ENCODE assay signal across 8 cellular contexts in genomic region chr5:140174472-140175366, GRCh38. TPM values are rescaled to one million over a fixed set of nuclear protein-coding genes. Genes with fewer than 3 reads are reported as not detected.
DNase-seq lines count a peak whose midpoint lies in the region; ATAC-seq and TF ChIP-seq lines count a peak whose summit lies in the region.

A gene with protein sequence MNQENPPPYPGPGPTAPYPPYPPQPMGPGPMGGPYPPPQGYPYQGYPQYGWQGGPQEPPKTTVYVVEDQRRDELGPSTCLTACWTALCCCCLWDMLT (plus strand): TSS chr5:140175188. CDS start chr5:140194466, 19,278 bp downstream.

- H3K27me3 ChIP-seq in adipocyte (replicated peaks; ENCODE audit: control insufficient read depth, insufficient read depth, low read length) (no peaks in the 10 kb centered on the region), cardiac muscle cell (no peaks in the 10 kb centered on the region), parathyroid adenoma (ENCODE audit: control insufficient read depth, insufficient read depth, low read length) (no peaks in the 10 kb centered on the region), tibial nerve (no peaks in the 10 kb centered on the region)

- DNase-seq in GM12865 (ENCODE audit: low read depth) = peak; percentile 98
- DNase-seq in NCI-H1417 treated with DMSO at 0.1 percent for 48 hours (lab: John Stamatoyannopoulos, UW) = peak; percentile 52
- DNase-seq in SW 1271 (lab: John Stamatoyannopoulos, UW) = peak; percentile 88 to 93
- DNase-seq in adipocyte (ENCODE audit: low read depth) = peak; percentile 98
- peak; percentile 97 to 98 for DNase-seq in cardiac muscle cell (ENCODE audit: low read depth in 1 of 2, low spot score in 1 of 2)
- DNase-seq in tibial nerve (ENCODE audit: low spot score in 2 of 2) = peak; percentile 94 to 96

- peak within 1 kb of the TSS; percentile 94 for H2AFZ ChIP-seq in parathyroid adenoma

- H3K9ac ChIP-seq in adipocyte (ENCODE audit: low read length) = peak within 1 kb of the TSS; percentile 94
- H3K9ac ChIP-seq in parathyroid adenoma = peak within 1 kb of the TSS; percentile 92

- 4% methylated on average over 10 to 23 of the region's 61 CpGs for WGBS in tibial nerve, 2 donors

- peak; percentile 97 to 99 for TF ChIP-seq EP300 in tibial nerve (IDR thresholded peaks at IDR 0.05)

- H3K9me3 ChIP-seq in adipocyte (ENCODE audit: control insufficient read depth, low read length) (no peaks in the 10 kb centered on the region), cardiac muscle cell (ENCODE audit: low read depth) (no peaks in the 10 kb centered on the region), parathyroid adenoma (ENCODE audit: control insufficient read depth, low read length) (no peaks in the 10 kb centered on the region), tibial nerve (no peaks in the 10 kb centered on the region)

- H3K36me3 ChIP-seq in adipocyte (ENCODE audit: control insufficient read depth, insufficient read depth, low read length, severe bottlenecking) = no peaks in the 10 kb centered on the region
- H3K36me3 ChIP-seq in cardiac muscle cell = no peaks in the 10 kb centered on the region
- H3K36me3 ChIP-seq in parathyroid adenoma (ENCODE audit: control insufficient read depth, insufficient read depth, low read length) = no peaks in the 10 kb centered on the region
- H3K36me3 ChIP-seq in tibial nerve = no peaks in the 10 kb centered on the region

- peaks cover 34% of the 10 kb centered on the region for H3K4me1 ChIP-seq in adipocyte (ENCODE audit: control insufficient read depth, insufficient read depth, low read length)
- peaks cover 4% of the 10 kb centered on the region for H3K4me1 ChIP-seq in cardiac muscle cell (ENCODE audit: low read depth)
- H3K4me1 ChIP-seq in parathyroid adenoma = peaks cover 21% of the 10 kb centered on the region
- peaks cover 0 to 40% (median 28%) of the 10 kb centered on the region in 4 donors for H3K4me1 ChIP-seq in tibial nerve

- H3K4me2 ChIP-seq in parathyroid adenoma (ENCODE audit: low read length) = peak within 1 kb of the TSS; percentile 89

- peak; percentile 91 for ATAC-seq in HG02759 (IDR thresholded peaks at IDR 0.05; ENCODE audit: unreplicated experiment)

- H3K27ac ChIP-seq in cardiac muscle cell = peak within 1 kb of the TSS; percentile 94
- H3K27ac ChIP-seq in parathyroid adenoma = peak within 1 kb of the TSS; percentile 85
- peak within 1 kb of the TSS; percentile 89 to 100 (median 98) for H3K27ac ChIP-seq in tibial nerve

- peaks cover 7% of the 10 kb centered on the region for H3K79me2 ChIP-seq in parathyroid adenoma

- TF ChIP-seq CTCF in GM12865 (IDR thresholded peaks at IDR 0.05; ENCODE audit: insufficient read depth, low read depth, low read length, missing control alignments) (no peak), cardiac muscle cell (IDR thresholded peaks at IDR 0.05; ENCODE audit: low read depth, low read length) (no peak), parathyroid adenoma (IDR thresholded peaks at IDR 0.05) (no peak), tibial nerve (IDR thresholded peaks at IDR 0.05) (peak in 2 of 5 experiments; percentile 21 to 36)

- H3K4me3 ChIP-seq in GM12865 (ENCODE audit: low read depth, low read length) (peak within 1 kb of the TSS; percentile 93), adipocyte (ENCODE audit: low read length) (peak within 1 kb of the TSS; percentile 92), cardiac muscle cell (peak within 1 kb of the TSS; percentile 84), parathyroid adenoma (ENCODE audit: low read depth, low read length) (peak within 1 kb of the TSS; percentile 87), tibial nerve (peak within 1 kb of the TSS; percentile 61 to 98 (median 90))

- peak; percentile 95 to 96 for TF ChIP-seq POLR2A in tibial nerve (IDR thresholded peaks at IDR 0.05)

RNA-seq across cellular contexts. Expression of the gene that starts here (rescaled TPM):
- total RNA-seq in cardiac muscle cell (31.8 and 53.1 TPM in 2 replicates), tibial nerve (10 to 100 TPM; 44.9 to 77.6 (median 63.5) TPM)
- polyA plus RNA-seq in cardiac muscle cell = 72.4 and 83.7 TPM in 2 replicates

Comparison
In these comparisons a context has a peak if more than half of its experiments do, and no peak if none do; other contexts are left out.
1. Peak in every context shown above with its lines: DNase-seq, ATAC-seq, H3K4me3 ChIP-seq and H3K27ac ChIP-seq.